ENCODE assay signal across 1 cellular context in genomic region chr19:47153266-47153665, GRCh38.
TF ChIP-seq lines count a peak whose summit lies in the region.

No MANE protein-coding gene starts in this region.

TF ChIP-seq in GM23338, 12 proteins besides CTCF, POLR2A, EP300 and RAD21:
- no peak for TF ChIP-seq ETS1 (IDR thresholded peaks at IDR 0.05)
- TF ChIP-seq STAT1 (IDR thresholded peaks at IDR 0.05; ENCODE audit: unreplicated experiment): no peak
- no peak for TF ChIP-seq NANOG (IDR thresholded peaks at IDR 0.05; ENCODE audit: borderline replicate concordance)
- TF ChIP-seq EZH2phosphoT487 (IDR thresholded peaks at IDR 0.05; ENCODE audit: unreplicated experiment): no peak
- no peak for TF ChIP-seq CREB1 (CRISPR knock-in tag; IDR thresholded peaks at IDR 0.05; ENCODE audit: low read depth)
- TF ChIP-seq POLR2AphosphoS5 (IDR thresholded peaks at IDR 0.05; ENCODE audit: low read depth): no peak
- no peak for TF ChIP-seq JUNB (IDR thresholded peaks at IDR 0.05; ENCODE audit: unreplicated experiment)
- no peak for TF ChIP-seq REST (IDR thresholded peaks at IDR 0.05; ENCODE audit: unreplicated experiment)
- no peak for TF ChIP-seq ZNF462 (CRISPR knock-in tag; IDR thresholded peaks at IDR 0.05)
- no peak for TF ChIP-seq ZNF114 (CRISPR knock-in tag; IDR thresholded peaks at IDR 0.05)
- TF ChIP-seq EZH2 (IDR thresholded peaks at IDR 0.05; ENCODE audit: low read depth, unreplicated experiment): no peak
- TF ChIP-seq ZNF331 (CRISPR knock-in tag; IDR thresholded peaks at IDR 0.05; ENCODE audit: low read depth): no peak
